In genomic region chr14:32468955-32469354, GRCh38 we compare ENCODE assay signal across 9 cellular contexts.
A peak's percentile ranks its signal among the peaks of the same experiment; 100 is the strongest.
DNase-seq lines count a peak whose midpoint lies in the region; ATAC-seq and TF ChIP-seq lines count a peak whose summit lies in the region.
"Had no signal": no experiment of that assay in that cellular context is flagged by ENCODE, and none has a peak within 500 bp of the region (broad histone marks: within the 10 kb centered on the region; RNA-seq: fewer than 3 reads in every experiment).

No MANE protein-coding gene starts in this region.

- no peaks in the 10 kb centered on the region for H3K27me3 Mint-ChIP-seq in chondrocyte (ENCODE audit: low read depth)

- H3K9me3 Mint-ChIP-seq in chondrocyte (ENCODE audit: low read depth) = no peaks in the 10 kb centered on the region

- peaks cover 3% of the 10 kb centered on the region for H3K36me3 Mint-ChIP-seq in chondrocyte (ENCODE audit: low read depth)

- peak overlapping the region; percentile 74 for H3K27ac ChIP-seq in substantia nigra (ENCODE audit: low read depth, low read length, poor library complexity, severe bottlenecking)
- H3K27ac ChIP-seq: neutrophil had no signal

- peak overlapping the region; percentile 75 for H3K27ac Mint-ChIP-seq in chondrocyte (ENCODE audit: unreplicated experiment)

- H3K4me1 Mint-ChIP-seq in chondrocyte (ENCODE audit: low read depth) = peaks cover 58% of the 10 kb centered on the region

- DNase-seq in HT-29 (ENCODE audit: low spot score) (peak; percentile 16), chondrocyte (ENCODE audit: low spot score) (no peak), iris pigment epithelial cell (ENCODE audit: low read depth) (peak; percentile 94), substantia nigra (lab: John Stamatoyannopoulos, UW) (peak in 3 of 49 donors; percentile 5 to 16 (median 5)), activated gamma-delta T cell (lab: John Stamatoyannopoulos, UW) (no peak), NCI-H2227 (lab: John Stamatoyannopoulos, UW; ENCODE audit: unreplicated experiment) (no peak), DMS114 treated with DMSO at 0.1 percent for 48 hours (lab: John Stamatoyannopoulos, UW; ENCODE audit: unreplicated experiment) (no peak)

- H3K4me3 Mint-ChIP-seq in chondrocyte (ENCODE audit: unreplicated experiment) = no peak overlapping the region

- TF ChIP-seq CTCF in chondrocyte (IDR thresholded peaks at IDR 0.05) = no peak

- no peak for ATAC-seq in GM21825 (IDR thresholded peaks at IDR 0.05; ENCODE audit: unreplicated experiment)

Comparison
In these comparisons a context has a peak if more than half of its experiments do, and no peak if none do; other contexts are left out.
1. DNase-seq: peak in HT-29 (single experiment) and iris pigment epithelial cell (single experiment); none in chondrocyte (single experiment), activated gamma-delta T cell (single experiment), NCI-H2227 (single experiment) and DMS114 treated with DMSO at 0.1 percent for 48 hours (single experiment).